ENCODE assay signal across 10 cellular contexts in the genomic region with DNA sequence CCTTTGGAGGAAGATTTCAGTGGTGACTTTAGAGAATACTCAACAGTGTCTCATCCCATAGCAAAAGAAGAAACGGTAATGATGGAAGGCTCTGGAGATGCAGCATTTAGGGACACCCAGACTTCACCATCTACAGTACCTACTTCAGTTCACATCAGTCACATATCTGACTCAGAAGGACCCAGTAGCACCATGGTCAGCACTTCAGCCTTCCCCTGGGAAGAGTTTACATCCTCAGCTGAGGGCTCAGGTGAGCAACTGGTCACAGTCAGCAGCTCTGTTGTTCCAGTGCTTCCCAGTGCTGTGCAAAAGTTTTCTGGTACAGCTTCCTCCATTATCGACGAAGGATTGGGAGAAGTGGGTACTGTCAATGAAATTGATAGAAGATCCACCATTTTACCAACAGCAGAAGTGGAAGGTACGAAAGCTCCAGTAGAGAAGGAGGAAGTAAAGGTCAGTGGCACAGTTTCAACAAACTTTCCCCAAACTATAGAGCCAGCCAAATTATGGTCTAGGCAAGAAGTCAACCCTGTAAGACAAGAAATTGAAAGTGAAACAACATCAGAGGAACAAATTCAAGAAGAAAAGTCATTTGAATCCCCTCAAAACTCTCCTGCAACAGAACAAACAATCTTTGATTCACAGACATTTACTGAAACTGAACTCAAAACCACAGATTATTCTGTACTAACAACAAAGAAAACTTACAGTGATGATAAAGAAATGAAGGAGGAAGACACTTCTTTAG.
DNase-seq lines count a peak whose midpoint lies in the region; ATAC-seq and TF ChIP-seq lines count a peak whose summit lies in the region.
"Had no signal": no experiment of that assay in that cellular context is flagged by ENCODE, and none has a peak within 500 bp of the region (broad histone marks: within the 10 kb centered on the region; RNA-seq: fewer than 3 reads in every experiment).

No MANE protein-coding gene starts in this region.

- POLR2A ChIA-PET in OCI-LY7 (lab: Charles Lee) = no interaction called here

- no peaks in the 10 kb centered on the region for H3K4me1 ChIP-seq in OCI-LY7 (ENCODE audit: insufficient read depth, low read length, poor library complexity, severe bottlenecking)

- intact Hi-C loops in cardiac septum (cut with DNase I) = no loop called here
- intact Hi-C loops in OCI-LY7 (cut with micrococcal nuclease; ENCODE audit: unreplicated experiment) = no loop called here

- CTCF ChIA-PET in OCI-LY7 (lab: Charles Lee; ENCODE audit: unreplicated experiment) = no interaction called here

- no peaks in the 10 kb centered on the region for H3K9me2 ChIP-seq in OCI-LY7 (ENCODE audit: insufficient read depth, low read length)

- no peaks in the 10 kb centered on the region for H3K79me2 ChIP-seq in OCI-LY7 (ENCODE audit: insufficient read depth, low read depth, low read length)

- peak; percentile 92 for ATAC-seq in GM18907 (IDR thresholded peaks at IDR 0.05; ENCODE audit: unreplicated experiment)
- ATAC-seq in GM21737 (IDR thresholded peaks at IDR 0.05; ENCODE audit: unreplicated experiment) = peak; percentile 77
- ATAC-seq in HG03442 (IDR thresholded peaks at IDR 0.05; ENCODE audit: unreplicated experiment) = peak; percentile 75

- TF ChIP-seq CTCF in epithelial cell of esophagus (IDR thresholded peaks at IDR 0.05; ENCODE audit: insufficient read depth, low read depth, low read length, missing control alignments) (no peak), OCI-LY7 (conservative IDR thresholded peaks at IDR 0.05; ENCODE audit: low read length) (no peak)

- H4K20me1 ChIP-seq in OCI-LY7 (ENCODE audit: insufficient read depth, low read length) = no peaks in the 10 kb centered on the region

- H3K4me2 ChIP-seq in OCI-LY7 (ENCODE audit: low read length) = no peak overlapping the region

- no peak overlapping the region for H2AFZ ChIP-seq in OCI-LY7 (ENCODE audit: low read length)

- no peak overlapping the region for H3K27ac ChIP-seq in OCI-LY7 (ENCODE audit: low read depth, low read length, poor library complexity, severe bottlenecking)

- no TSS peak for BruUV-seq in OCI-LY7 (replicated peaks; lab: Mats Ljungman, UMichigan)

- H3K36me3 ChIP-seq in OCI-LY7 (ENCODE audit: insufficient read depth, low read length) = no peaks in the 10 kb centered on the region

- peak; percentile 14 for DNase-seq in epithelial cell of esophagus (ENCODE audit: low read depth)
- DNase-seq in cardiac septum (ENCODE audit: low spot score) = no peak
- no peak for DNase-seq in iPS-NIHi7 (ENCODE audit: extremely low spot score)
- DNase-seq in OCI-LY7 (ENCODE audit: low spot score) = no peak
- DNase-seq in NCI-H524 treated with DMSO at 0.1 percent for 48 hours (lab: John Stamatoyannopoulos, UW) = no peak
- DNase-seq: activated gamma-delta T cell, Karpas-422 had no signal

- no peaks in the 10 kb centered on the region for H3K9me3 ChIP-seq in OCI-LY7 (ENCODE audit: low read length)

- H3K4me3 ChIP-seq in epithelial cell of esophagus (ENCODE audit: low read length) (no peak overlapping the region), OCI-LY7 (ENCODE audit: low read depth, low read length, poor library complexity, severe bottlenecking) (no peak overlapping the region)
